26 cellular contexts compared by ENCODE assay signal in genomic region chr16:85950519-85950918, GRCh38.
"Had no signal": no experiment of that assay in that cellular context is flagged by ENCODE, and none has a peak within 500 bp of the region (broad histone marks: within the 10 kb centered on the region; RNA-seq: fewer than 3 reads in every experiment).

No MANE protein-coding gene starts in this region.

- DNase-seq: activated CD4-positive, alpha-beta T cell treated with anti-CD3 and anti-CD28 coated beads for 4 hours; activated CD4-positive, alpha-beta T cell treated with anti-CD3 and anti-CD28 coated beads, Interleukin-2, amount 50 U/mL, for 4 hours; activated CD8-positive, alpha-beta T cell treated with anti-CD3 and anti-CD28 coated beads, Interleukin-2, amount 10 ng/mL, durations not matched to agents 7 days and 5 days; activated effector memory CD4-positive, alpha-beta T cell treated with anti-CD3 and anti-CD28 coated beads, Interleukin-2, amount 50 U/mL, for 16 hours; activated naive CD4-positive, alpha-beta T cell treated with Interleukin-2 at 50 U/mL for 16 hours; activated naive CD8-positive, alpha-beta T cell treated with anti-CD3 and anti-CD28 coated beads, Interleukin-2, amount 10 ng/mL, durations not matched to agents 7 days and 5 days; activated T-cell treated with anti-CD3 and anti-CD28 coated beads, Interleukin-2, amount 50 U/mL, for 4 hours; aorta; caudate nucleus; colonic mucosa; NCI-H1048; NCI-H2029; NCI-H2107; NCI-H2171 treated with DMSO at 0.1 percent for 48 hours; NCI-H345; NCI-H510A; NCI-H526 treated with DMSO at 0.1 percent for 48 hours; NCI-H82; Peyer's patch; Right ventricle myocardium superior; SJCRH30; SK-N-SH; T-helper 1 cell had no signal

- H3K36me3 Mint-ChIP-seq: activated naive CD8-positive, alpha-beta T cell treated with anti-CD3 and anti-CD28 coated beads, Interleukin-2, amount 10 ng/mL, durations not matched to agents 7 days and 5 days had no signal

- ATAC-seq: activated CD8-positive, alpha-beta T cell treated with anti-CD3 and anti-CD28 coated beads, Interleukin-2, amount 10 ng/mL, durations not matched to agents 7 days and 5 days; activated T-cell treated with anti-CD3 and anti-CD28 coated beads, Interleukin-2, amount 50 U/mL, for 4 hours had no signal

- H3K36me3 ChIP-seq: breast epithelium, colonic mucosa, Peyer's patch, SJCRH30 had no signal

- H3K9me3 ChIP-seq: breast epithelium, colonic mucosa, Peyer's patch, SJCRH30, SK-N-SH had no signal

- H3K9me3 Mint-ChIP-seq: activated naive CD8-positive, alpha-beta T cell treated with anti-CD3 and anti-CD28 coated beads, Interleukin-2, amount 10 ng/mL, durations not matched to agents 7 days and 5 days; activated T-cell treated with anti-CD3 and anti-CD28 coated beads, Interleukin-2, amount 50 U/mL, for 4 hours had no signal

- H3K27ac ChIP-seq: breast epithelium, colonic mucosa, Peyer's patch, RWPE1, SJCRH30, VCaP had no signal

- H3K27ac Mint-ChIP-seq: activated CD8-positive, alpha-beta T cell treated with anti-CD3 and anti-CD28 coated beads, Interleukin-2, amount 10 ng/mL, durations not matched to agents 7 days and 5 days had no signal

- H3K4me3 ChIP-seq: breast epithelium, colonic mucosa, Peyer's patch, SJCRH30 had no signal

- H3K4me1 ChIP-seq: breast epithelium, colonic mucosa, SJCRH30 had no signal

- H3K4me3 Mint-ChIP-seq: activated CD8-positive, alpha-beta T cell treated with anti-CD3 and anti-CD28 coated beads, Interleukin-2, amount 10 ng/mL, durations not matched to agents 7 days and 5 days; activated T-cell treated with anti-CD3 and anti-CD28 coated beads, Interleukin-2, amount 50 U/mL, for 4 hours had no signal
